ENCODE assay signal across 8 cellular contexts in genomic region chr11:46242961-46243795, GRCh38. TPM values are rescaled to one million over a fixed set of nuclear protein-coding genes. Genes with fewer than 3 reads are reported as not detected.
A peak's percentile ranks its signal among the peaks of the same experiment; 100 is the strongest.
DNase-seq lines count a peak whose midpoint lies in the region; TF ChIP-seq lines count a peak whose summit lies in the region.

No MANE protein-coding gene starts in this region.

- peak overlapping the region; percentile 87 to 89 (median 89) for H3K4me3 Mint-ChIP-seq in nephron

- H4K20me1 ChIP-seq in DOHH2 (ENCODE audit: control insufficient read depth, insufficient read depth, low read depth, low read length) = no peaks in the 10 kb centered on the region

- H3K36me3 ChIP-seq in DOHH2 (ENCODE audit: control insufficient read depth, low read length) = no peaks in the 10 kb centered on the region

- TF ChIP-seq CTCF in DOHH2 (IDR thresholded peaks at IDR 0.05; ENCODE audit: low read depth, low read length, poor library complexity, severe bottlenecking) (no peak), fibroblast of the aortic adventitia (IDR thresholded peaks at IDR 0.05; ENCODE audit: insufficient read depth, low read length) (no peak), nephron (IDR thresholded peaks at IDR 0.05; ENCODE audit: unreplicated experiment in 3 of 3) (no peak)

- no peaks in the 10 kb centered on the region for H3K9me3 ChIP-seq in DOHH2 (ENCODE audit: control insufficient read depth, insufficient read depth, low read length)

- no peaks in the 10 kb centered on the region for H3K9me3 Mint-ChIP-seq in nephron

- H3K27me3 Mint-ChIP-seq in nephron (ENCODE audit: low read depth) = peaks cover 9% of the 10 kb centered on the region

- peaks cover 23% of the 10 kb centered on the region for H3K4me1 ChIP-seq in DOHH2 (ENCODE audit: control insufficient read depth, low read length)

- DNase-seq in H4 (ENCODE audit: low spot score) = peak; percentile 97
- peak; percentile 96 for DNase-seq in LoVo (ENCODE audit: low spot score)
- DNase-seq in activated effector memory CD4-positive, alpha-beta T cell treated with Interleukin-2 at 50 U/mL for 16 hours = peak; percentile 81
- DNase-seq in fibroblast of the aortic adventitia (ENCODE audit: low read depth) = peak; percentile 99
- DNase-seq in stimulated activated naive CD4-positive, alpha-beta T cell (lab: John Stamatoyannopoulos, UW) = peak; percentile 50 to 83 (median 77)

- peak; percentile 95 for TF ChIP-seq POLR2A in Raji (IDR thresholded peaks at IDR 0.05; ENCODE audit: insufficient read depth, low read depth, low read length)

- no peaks in the 10 kb centered on the region for H3K36me3 Mint-ChIP-seq in nephron (ENCODE audit: low read depth)

- H3K9me2 ChIP-seq in DOHH2 (replicated peaks; ENCODE audit: control insufficient read depth, low read length) = no peaks in the 10 kb centered on the region

- peaks cover 49% of the 10 kb centered on the region for H3K4me1 Mint-ChIP-seq in nephron

- peak overlapping the region; percentile 74 for H3K4me2 ChIP-seq in DOHH2 (ENCODE audit: low read length)

- H3K4me3 ChIP-seq in DOHH2 (ENCODE audit: low read length) (peak overlapping the region; percentile 72), fibroblast of the aortic adventitia (ENCODE audit: low read depth, low read length) (peak overlapping the region; percentile 60)

- H3K27ac ChIP-seq in DOHH2 (ENCODE audit: low read depth, low read length) = no peak overlapping the region

- peaks cover 13% of the 10 kb centered on the region for H3K27me3 ChIP-seq in DOHH2 (ENCODE audit: control insufficient read depth, low read length)

- no peaks in the 10 kb centered on the region for H3K79me2 ChIP-seq in DOHH2 (ENCODE audit: control insufficient read depth, low read length)

- no peaks in the 10 kb centered on the region for H3F3A ChIP-seq in DOHH2 (ENCODE audit: control insufficient read depth, insufficient read depth)

- peak overlapping the region; percentile 98 to 100 (median 98) for H3K27ac Mint-ChIP-seq in nephron

RNA-seq across cellular contexts. Expression of gene CREB3L1, which starts 34.3 kb away (rescaled TPM):
- total RNA-seq in H4 (2014; rRNA removed; shearing (Covaris generic)) = 0.60 and 1.3 TPM in 2 replicates
- total RNA-seq in fibroblast of the aortic adventitia (ENCODE audit: low replicate concordance) = 31.6 and 37.5 TPM in 2 replicates

Comparison
In these comparisons a context has a peak if more than half of its experiments do, and no peak if none do; other contexts are left out.
1. RNA of gene CREB3L1, which starts 34.3 kb away (total RNA-seq): 31.6 to 37.5 TPM in fibroblast of the aortic adventitia; 0.60 to 1.3 TPM in H4; every median in the first group is over 10 times any median in the second.
2. Peak in every context shown above with its lines, with median percentiles within 50 percentile points of each other: DNase-seq.